In genomic region chr9:137745541-137745991, GRCh38 we compare ENCODE assay signal across 8 cellular contexts.
DNase-seq lines count a peak whose midpoint lies in the region; ATAC-seq and TF ChIP-seq lines count a peak whose summit lies in the region.

No MANE protein-coding gene starts in this region.

- intact Hi-C loops in naive thymus-derived CD4-positive, alpha-beta T cell (cut with micrococcal nuclease): no loop called here

- H3K4me1 Mint-ChIP-seq in naive thymus-derived CD4-positive, alpha-beta T cell: peaks cover 6 to 40% (median 14%) of the 10 kb centered on the region in 7 donors

- no peak overlapping the region for H3K4me3 ChIP-seq in naive thymus-derived CD4-positive, alpha-beta T cell (ENCODE audit: low read length)

- H3K9me3 Mint-ChIP-seq in naive thymus-derived CD4-positive, alpha-beta T cell: peaks cover 0 to 1% (median 0%) of the 10 kb centered on the region in 11 donors

- H3K9me3 ChIP-seq in naive thymus-derived CD4-positive, alpha-beta T cell (ENCODE audit: control insufficient read depth in 2 of 3, low read length in 3 of 3): no peaks in the 10 kb centered on the region

- peaks cover 0 to 56% (median 0%) of the 10 kb centered on the region in 3 experiments for H3K36me3 ChIP-seq in naive thymus-derived CD4-positive, alpha-beta T cell (ENCODE audit: control insufficient read depth in 2 of 3, insufficient read depth in 3 of 3, low read length in 3 of 3)

- in situ Hi-C loops in GM13977 (cut with MboI; ENCODE audit: low pct_unique_long_range_greater_than_20kb, low sequenced_read_pairs, unreplicated experiment): no loop called here

- ATAC-seq in GM21447 (IDR thresholded peaks at IDR 0.05; ENCODE audit: unreplicated experiment): peak; percentile 64
- peak; percentile 80 for ATAC-seq in naive thymus-derived CD4-positive, alpha-beta T cell

- no peaks in the 10 kb centered on the region for H3K27me3 Mint-ChIP-seq in naive thymus-derived CD4-positive, alpha-beta T cell

- POLR2A ChIA-PET in naive thymus-derived CD4-positive, alpha-beta T cell (lab: Charles Lee): interaction anchor here (0.7 to 1.0 kb wide), 2 partner anchors 12 to 18 kb away, joined by 3 to 4 read pairs; no protein-coding TSS in a partner anchor

- peak; percentile 67 for DNase-seq in GM13977 (ENCODE audit: low spot score)
- peak; percentile 46 for DNase-seq in HuH-7 (ENCODE audit: low spot score)
- DNase-seq in activated effector memory CD4-positive, alpha-beta T cell treated with anti-CD3 and anti-CD28 coated beads, Interleukin-2, amount 50 U/mL, for 16 hours: peak; percentile 66
- DNase-seq in naive thymus-derived CD4-positive, alpha-beta T cell: peak in 1 of 9 donors; percentile 8
- no peak for DNase-seq in DMS 273 (lab: John Stamatoyannopoulos, UW; ENCODE audit: unreplicated experiment)
- DNase-seq in Ammon's horn (ENCODE audit: low spot score): no peak
- DNase-seq in stimulated activated naive CD4-positive, alpha-beta T cell treated with Interleukin-2 at 50 U/mL for 16 hours (lab: John Stamatoyannopoulos, UW): no peak

- H3K27ac ChIP-seq in naive thymus-derived CD4-positive, alpha-beta T cell (ENCODE audit: low read depth, low read length): no peak overlapping the region

- peaks cover 11 to 57% (median 21%) of the 10 kb centered on the region in 5 donors for H3K36me3 Mint-ChIP-seq in naive thymus-derived CD4-positive, alpha-beta T cell

- peak overlapping the region in 5 of 9 donors; percentile 48 to 83 (median 69) for H3K27ac Mint-ChIP-seq in naive thymus-derived CD4-positive, alpha-beta T cell

- H3K4me3 Mint-ChIP-seq in naive thymus-derived CD4-positive, alpha-beta T cell: peak overlapping the region in 2 of 10 donors; percentile 1 to 4

- no peaks in the 10 kb centered on the region for H3K4me1 ChIP-seq in naive thymus-derived CD4-positive, alpha-beta T cell (ENCODE audit: control insufficient read depth in 2 of 2, insufficient read depth in 2 of 2, low read length in 2 of 2)

- H3K27me3 ChIP-seq in naive thymus-derived CD4-positive, alpha-beta T cell (ENCODE audit: control insufficient read depth in 2 of 2, insufficient read depth in 2 of 2, low read length in 2 of 2): no peaks in the 10 kb centered on the region

- TF ChIP-seq CTCF in GM13977 (IDR thresholded peaks at IDR 0.05; ENCODE audit: extremely low read depth, insufficient read depth, missing control alignments): no peak

- CTCF ChIA-PET in naive thymus-derived CD4-positive, alpha-beta T cell (lab: Charles Lee): no interaction called here

Comparison
In these comparisons a context has a peak if more than half of its experiments do, and no peak if none do; other contexts are left out.
1. DNase-seq: peak in GM13977 (single experiment), HuH-7 (single experiment) and activated effector memory CD4-positive, alpha-beta T cell treated with anti-CD3 and anti-CD28 coated beads, Interleukin-2, amount 50 U/mL, for 16 hours (single experiment); none in DMS 273 (single experiment), Ammon's horn (single experiment) and stimulated activated naive CD4-positive, alpha-beta T cell treated with Interleukin-2 at 50 U/mL for 16 hours (single experiment).